8 cellular contexts compared by ENCODE assay signal in the genomic region with DNA sequence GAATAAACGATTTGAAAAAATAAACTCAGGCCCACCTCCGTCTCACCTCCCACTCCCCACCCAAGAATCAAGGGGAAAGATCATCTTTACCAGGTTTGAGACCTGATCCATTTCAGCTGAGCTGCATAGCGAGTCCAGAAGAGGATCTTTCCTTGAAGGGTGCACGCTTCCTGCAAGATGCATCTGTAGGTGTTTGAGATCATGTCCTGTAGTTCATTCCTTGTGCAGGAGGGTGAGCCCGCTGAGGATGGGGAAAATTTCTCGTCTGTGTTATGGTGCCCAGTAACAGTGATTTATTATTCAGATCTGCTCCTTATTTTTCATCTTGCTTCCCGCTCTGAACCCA. TPM values are rescaled to one million over a fixed set of nuclear protein-coding genes. Genes with fewer than 3 reads are reported as not detected.
DNase-seq lines count a peak whose midpoint lies in the region; ATAC-seq and TF ChIP-seq lines count a peak whose summit lies in the region.

No MANE protein-coding gene starts in this region.

- peaks cover 4% of the 10 kb centered on the region for H3K36me3 Mint-ChIP-seq in CD4-positive, alpha-beta T cell (ENCODE audit: low read depth)
- peaks cover 9% of the 10 kb centered on the region for H3K36me3 Mint-ChIP-seq in central memory CD8-positive, alpha-beta T cell (ENCODE audit: insufficient read depth)
- no peaks in the 10 kb centered on the region for H3K36me3 Mint-ChIP-seq in naive B cell

- peak overlapping the region; percentile 87 for H3K4me3 Mint-ChIP-seq in CD4-positive, alpha-beta T cell
- H3K4me3 Mint-ChIP-seq in central memory CD8-positive, alpha-beta T cell, result peak overlapping the region; percentile 95
- peak overlapping the region; percentile 91 to 97 (median 96) for H3K4me3 Mint-ChIP-seq in naive B cell

- peak overlapping the region; percentile 69 for H3K27ac ChIP-seq in CD4-positive, alpha-beta T cell (ENCODE audit: low read depth, low read length)

- H3K9me3 Mint-ChIP-seq in CD4-positive, alpha-beta T cell, result no peaks in the 10 kb centered on the region
- no peaks in the 10 kb centered on the region for H3K9me3 Mint-ChIP-seq in central memory CD8-positive, alpha-beta T cell
- H3K9me3 Mint-ChIP-seq in naive B cell, result no peaks in the 10 kb centered on the region

- TF ChIP-seq CTCF in CD4-positive, alpha-beta T cell (IDR thresholded peaks at IDR 0.05), result no peak
- TF ChIP-seq CTCF in LNCaP clone FGC (IDR thresholded peaks at IDR 0.05; ENCODE audit: control insufficient read depth, extremely low read depth, insufficient read depth), result no peak

- no peaks in the 10 kb centered on the region for H3K9me3 ChIP-seq in CD4-positive, alpha-beta T cell (ENCODE audit: control insufficient read depth, low read length)

- peak overlapping the region; percentile 82 for H3K27ac Mint-ChIP-seq in CD4-positive, alpha-beta T cell
- H3K27ac Mint-ChIP-seq in central memory CD8-positive, alpha-beta T cell (ENCODE audit: low read depth), result peak overlapping the region; percentile 95
- peak overlapping the region; percentile 31 to 97 (median 90) for H3K27ac Mint-ChIP-seq in naive B cell

- CTCF ChIA-PET in CD4-positive, alpha-beta T cell (lab: Charles Lee), result interaction anchor here (0.6 to 1.6 kb wide), 3 partner anchors 32 to 188 kb away, joined by 3 to 5 read pairs (median 3); no protein-coding TSS in a partner anchor

- no peak for DNase-seq in CD4-positive, alpha-beta T cell
- DNase-seq in LNCaP clone FGC (ENCODE audit: low read depth) (no peak), naive B cell (no peak), DMS153 (lab: John Stamatoyannopoulos, UW) (no peak)
- DNase-seq in central memory CD8-positive, alpha-beta T cell (ENCODE audit: low spot score in 2 of 2), result no peak
- DNase-seq in stimulated activated CD4-positive, alpha-beta T cell treated with anti-CD3 and anti-CD28 coated beads, Interleukin-15, amount 100 ng/mL, for 24 hours, result no peak

- H3K27me3 Mint-ChIP-seq in CD4-positive, alpha-beta T cell, result no peaks in the 10 kb centered on the region
- no peaks in the 10 kb centered on the region for H3K27me3 Mint-ChIP-seq in central memory CD8-positive, alpha-beta T cell
- no peaks in the 10 kb centered on the region for H3K27me3 Mint-ChIP-seq in naive B cell

- peaks cover 74% of the 10 kb centered on the region for H3K4me1 Mint-ChIP-seq in CD4-positive, alpha-beta T cell (ENCODE audit: low read depth)
- H3K4me1 Mint-ChIP-seq in central memory CD8-positive, alpha-beta T cell, result peaks cover 58% of the 10 kb centered on the region
- H3K4me1 Mint-ChIP-seq in naive B cell, result peaks cover 38 to 57% (median 52%) of the 10 kb centered on the region in 3 donors

- POLR2A ChIA-PET in CD4-positive, alpha-beta T cell (lab: Charles Lee), result interaction anchor here (1.0 to 5.3 kb wide), 5 partner anchors 24 to 50 kb away, joined by 3 to 106 read pairs (median 8); partner anchors contain the start of gene XRCC5

- no peaks in the 10 kb centered on the region for H3K27me3 ChIP-seq in CD4-positive, alpha-beta T cell (ENCODE audit: control insufficient read depth, insufficient read depth, low read length)

- intact Hi-C loops in CD4-positive, alpha-beta T cell (cut with DNase I, micrococcal nuclease), result loop anchor here in 1 of 2 experiments (2.0 kb wide), 1 partner anchor 30 kb away; no protein-coding TSS in a partner anchor

- ATAC-seq in CD4-positive, alpha-beta T cell (ENCODE audit: poor library complexity), result no peak
- ATAC-seq in central memory CD8-positive, alpha-beta T cell (replicated peaks; ENCODE audit: extremely low read depth, poor library complexity, severe bottlenecking), result no peak
- ATAC-seq in naive B cell (ENCODE audit: low read depth in 2 of 2) (no peak), GM18861 (IDR thresholded peaks at IDR 0.05; ENCODE audit: unreplicated experiment) (no peak), HG02852 (IDR thresholded peaks at IDR 0.05; ENCODE audit: unreplicated experiment) (no peak)

- peak overlapping the region; percentile 69 for H3K4me3 ChIP-seq in LNCaP clone FGC (ENCODE audit: low read depth, low read length)

RNA-seq across cellular contexts. Expression of gene TMEM169, which starts 0.6 kb away (rescaled TPM):
- under 1 TPM; 0.27 to 0.53 TPM for total RNA-seq in CD4-positive, alpha-beta T cell
- polyA plus RNA-seq in naive B cell (ENCODE audit: low read depth in 6 of 6), result 1 to 10 TPM in 4 of 6 donors, under 1 TPM in 1, not detected in 1; 0.38 to 2.5 (median 1.2) TPM

RNA-seq across cellular contexts. Expression of gene PECR, which starts 0.8 kb away (rescaled TPM):
- 10 to 100 TPM in 1 of 2 experiments, 1 to 10 TPM in 1; 9.1 to 10.3 TPM for total RNA-seq in CD4-positive, alpha-beta T cell
- 10 to 100 TPM; 20.7 to 37.3 (median 24.8) TPM for polyA plus RNA-seq in naive B cell (ENCODE audit: low read depth in 6 of 6)

RNA-seq across cellular contexts. Expression of gene XRCC5, which starts 26.8 kb away (rescaled TPM):
- total RNA-seq in CD4-positive, alpha-beta T cell, result 100 to 1,000 TPM; 126 to 129 TPM
- 100 to 1,000 TPM; 245 to 322 (median 271) TPM for polyA plus RNA-seq in naive B cell (ENCODE audit: low read depth in 6 of 6)
